ENCODE assay signal across 9 cellular contexts in the genomic region with DNA sequence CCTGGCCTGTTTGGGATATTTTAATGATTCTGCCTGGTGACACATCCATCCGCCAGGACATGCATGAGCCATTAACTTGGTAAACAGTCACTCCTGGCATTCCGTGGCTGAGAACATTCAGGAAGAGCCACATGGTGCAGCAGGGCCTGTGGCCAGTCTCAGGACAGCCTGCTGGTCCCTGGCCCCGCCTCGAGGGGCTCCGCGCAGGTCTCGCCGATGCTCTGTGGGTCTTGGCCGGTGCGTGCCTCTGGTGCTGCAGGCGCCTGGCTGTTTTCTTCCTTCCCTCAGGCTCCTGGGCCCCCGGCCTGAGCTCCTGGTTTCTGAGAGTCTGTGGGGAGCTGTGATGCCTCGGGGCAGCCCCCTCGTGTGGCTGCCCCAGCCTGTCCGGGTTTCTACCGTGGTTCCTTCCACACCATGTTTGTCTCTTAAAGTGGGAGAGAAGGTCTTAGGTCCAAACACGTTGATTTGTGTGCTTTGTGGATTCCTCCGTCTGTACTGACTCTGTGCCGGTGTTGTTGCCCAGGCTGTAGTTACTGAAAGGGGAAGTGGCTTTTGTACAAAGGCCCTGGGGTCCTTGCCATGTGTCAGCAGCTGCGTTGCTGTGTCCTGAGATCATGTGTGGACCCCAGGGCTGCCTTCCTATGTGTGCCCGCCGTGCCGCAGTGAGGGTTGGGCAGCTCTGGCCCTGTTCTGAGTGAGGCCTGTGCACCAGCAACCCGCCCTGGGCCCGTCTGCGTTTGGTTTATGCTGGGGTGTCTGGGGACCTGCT. TPM values are rescaled to one million over a fixed set of nuclear protein-coding genes. Genes with fewer than 3 reads are reported as not detected.
DNase-seq lines count a peak whose midpoint lies in the region; ATAC-seq, FAIRE-seq and TF ChIP-seq lines count a peak whose summit lies in the region.
"Had no signal": no experiment of that assay in that cellular context is flagged by ENCODE, and none has a peak within 500 bp of the region (broad histone marks: within the 10 kb centered on the region; RNA-seq: fewer than 3 reads in every experiment).

No MANE protein-coding gene starts in this region.

- TF ChIP-seq CTCF in OCI-LY1 (IDR thresholded peaks at IDR 0.05; ENCODE audit: low read length) = no peak

- H3K9me2 ChIP-seq in OCI-LY1 (ENCODE audit: low read depth, low read length) = no peaks in the 10 kb centered on the region

- H3K27ac ChIP-seq in OCI-LY1 (ENCODE audit: low read depth, low read length, poor library complexity, severe bottlenecking) (peak overlapping the region; percentile 100), small intestine (ENCODE audit: low read depth in 1 of 2, low read length in 1 of 2) (peak overlapping the region; percentile 38 to 96)

- H3K27ac Mint-ChIP-seq in effector memory CD8-positive, alpha-beta T cell = peak overlapping the region; percentile 98 to 100

- no peak for ATAC-seq in effector memory CD8-positive, alpha-beta T cell (replicated peaks)

- no peaks in the 10 kb centered on the region for H4K20me1 ChIP-seq in OCI-LY1 (ENCODE audit: insufficient read depth, low read length)

- peak overlapping the region; percentile 91 to 95 for H3K4me3 Mint-ChIP-seq in effector memory CD8-positive, alpha-beta T cell

- peaks cover 23% of the 10 kb centered on the region; the same call in 1 of the 2 replicates for H3F3A ChIP-seq in OCI-LY1 (ENCODE audit: insufficient read depth, low read length)

- no peak overlapping the region for H2AFZ ChIP-seq in OCI-LY1 (ENCODE audit: low read length)

- H3K9me3 Mint-ChIP-seq in effector memory CD8-positive, alpha-beta T cell = no peaks in the 10 kb centered on the region

- H3K36me3 ChIP-seq in OCI-LY1 (ENCODE audit: insufficient read depth, low read length) = peaks cover 51% of the 10 kb centered on the region; the same call in 1 of the 2 replicates
- H3K36me3 ChIP-seq in small intestine (ENCODE audit: control insufficient read depth in 2 of 2, insufficient read depth in 2 of 2, low read length in 2 of 2) = peaks cover 9 to 13% of the 10 kb centered on the region in 2 donors

- H3K79me2 ChIP-seq in OCI-LY1 (ENCODE audit: insufficient read depth, low read length) = no peaks in the 10 kb centered on the region

- peak overlapping the region; percentile 77 for H3K4me2 ChIP-seq in OCI-LY1 (ENCODE audit: low read length)

- FAIRE-seq in small intestine (lab: Jason Lieb, UNC) = no peak
- FAIRE-seq: A204.1 had no signal

- peak; percentile 50 for DNase-seq in SIG-M5 treated with dmso at 0.1 percent for 504 hours (lab: John Stamatoyannopoulos, UW; ENCODE audit: unreplicated experiment)
- DNase-seq in SIG-M5 (lab: John Stamatoyannopoulos, UW) = no peak
- DNase-seq in effector memory CD8-positive, alpha-beta T cell = no peak
- DNase-seq in small intestine = no peak
- no peak for DNase-seq in NCI-H2081 treated with DMSO at 0.1 percent for 48 hours (lab: John Stamatoyannopoulos, UW)
- no peak for DNase-seq in NCI-H748 (lab: John Stamatoyannopoulos, UW; ENCODE audit: unreplicated experiment)
- DNase-seq in RKO (ENCODE audit: low spot score) = no peak

- 67 to 84% (median 69%) methylated on average over 24 to 26 of the region's 26 CpGs for WGBS in small intestine, 3 donors

- no peaks in the 10 kb centered on the region for H3K27me3 ChIP-seq in OCI-LY1 (ENCODE audit: insufficient read depth, low read length)
- H3K27me3 ChIP-seq in small intestine (ENCODE audit: control insufficient read depth in 2 of 2, insufficient read depth in 2 of 2, low read length in 2 of 2) = no peaks in the 10 kb centered on the region

- no peaks in the 10 kb centered on the region for H3K27me3 Mint-ChIP-seq in effector memory CD8-positive, alpha-beta T cell

- H3K4me3 ChIP-seq in OCI-LY1 (ENCODE audit: low read depth, low read length, poor library complexity, severe bottlenecking) (peak overlapping the region; percentile 52), small intestine (ENCODE audit: low read depth in 1 of 2, low read length in 2 of 2) (peak overlapping the region in 1 of 2 donors; percentile 4)

- H3K36me3 Mint-ChIP-seq in effector memory CD8-positive, alpha-beta T cell (ENCODE audit: insufficient read depth) = peaks cover 74% of the 10 kb centered on the region

- peaks cover 32 to 39% of the 10 kb centered on the region in 2 donors for H3K4me1 Mint-ChIP-seq in effector memory CD8-positive, alpha-beta T cell (ENCODE audit: low read depth in 2 of 2)

- H3K9me3 ChIP-seq in OCI-LY1 (ENCODE audit: low read length) (no peaks in the 10 kb centered on the region), small intestine (ENCODE audit: control insufficient read depth, low read depth) (no peaks in the 10 kb centered on the region)

- H3K9ac ChIP-seq in OCI-LY1 (ENCODE audit: low read length) = peak overlapping the region; percentile 86

- H3K4me1 ChIP-seq in OCI-LY1 (ENCODE audit: insufficient read depth, low read length, severe bottlenecking) = peaks cover 100% of the 10 kb centered on the region
- H3K4me1 ChIP-seq in small intestine (ENCODE audit: control insufficient read depth in 2 of 2, insufficient read depth in 1 of 2, low read depth in 1 of 2, low read length in 1 of 2) = no peaks in the 10 kb centered on the region

RNA-seq across cellular contexts. Expression of a gene that starts 6.5 kb away (rescaled TPM):
- polyA plus RNA-seq in small intestine = 10 to 100 TPM; 63.1 to 84.6 (median 70.8) TPM

RNA-seq across cellular contexts. Expression of a gene that starts 8.6 kb away (rescaled TPM):
- polyA plus RNA-seq in small intestine = 10 to 100 TPM; 23.6 to 94.6 (median 90.8) TPM

RNA-seq across cellular contexts. Expression of a gene that starts 21.7 kb away (rescaled TPM):
- polyA plus RNA-seq in small intestine = under 1 TPM in 1 of 3 donors, not detected in 2; 0.36 TPM

RNA-seq across cellular contexts. Expression of a gene that starts 52.6 kb away (rescaled TPM):
- 10 to 100 TPM; 23.0 to 55.5 (median 44.6) TPM for polyA plus RNA-seq in small intestine

RNA-seq across cellular contexts. Expression of a gene that starts 58.8 kb away (rescaled TPM):
- 10 to 100 TPM; 15.9 to 27.6 (median 27.5) TPM for polyA plus RNA-seq in small intestine
